ENCODE assay signal across 18 cellular contexts in the genomic region with DNA sequence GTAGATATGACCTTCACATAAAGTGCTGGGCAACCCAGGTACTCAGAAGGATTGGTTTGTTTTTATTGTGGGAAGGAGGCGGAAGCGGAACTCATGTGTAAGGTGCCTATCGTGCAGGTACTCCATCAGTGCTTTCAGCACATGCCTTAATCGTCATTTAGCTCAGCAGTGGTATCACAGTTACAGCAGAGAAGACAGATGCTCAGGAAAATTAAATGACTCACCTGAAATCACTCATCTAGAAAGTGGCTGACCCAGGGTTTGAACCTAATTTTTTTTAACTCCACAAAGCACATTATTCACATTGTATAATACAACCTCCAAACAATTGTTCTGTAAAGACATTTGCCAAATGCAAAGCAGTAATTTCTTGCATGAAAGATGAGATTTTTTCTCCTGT. TPM values are rescaled to one million over a fixed set of nuclear protein-coding genes. Genes with fewer than 3 reads are reported as not detected.
DNase-seq lines count a peak whose midpoint lies in the region; ATAC-seq, FAIRE-seq and TF ChIP-seq lines count a peak whose summit lies in the region.
"Had no signal": no experiment of that assay in that cellular context is flagged by ENCODE, and none has a peak within 500 bp of the region (broad histone marks: within the 10 kb centered on the region; RNA-seq: fewer than 3 reads in every experiment).

No MANE protein-coding gene starts in this region.

- H3K9ac ChIP-seq in astrocyte (ENCODE audit: low read length), result peak overlapping the region; percentile 13

- H2AFZ ChIP-seq in astrocyte (ENCODE audit: low read depth, low read length), result no peak overlapping the region

- H3K36me3 Mint-ChIP-seq in astrocyte (ENCODE audit: low read depth, unreplicated experiment) (peaks cover 6% of the 10 kb centered on the region), mesothelial cell of epicardium (no peaks in the 10 kb centered on the region)
- H3K36me3 Mint-ChIP-seq in natural killer cell treated with Interleukin-12 subunit alpha and Interleukin-12 subunit beta and Interleukin-15 and Interleukin-18, amount 100 ng/mL, for 72 hours, result no peaks in the 10 kb centered on the region
- H3K36me3 Mint-ChIP-seq: IgD-negative memory B cell had no signal

- no peak for TF ChIP-seq POLR2A in right lobe of liver (IDR thresholded peaks at IDR 0.05)

- peaks cover 7% of the 10 kb centered on the region for H3K79me2 ChIP-seq in astrocyte (ENCODE audit: insufficient read depth, low read length)

- 82% methylated on average over 4 of the region's 4 CpGs for WGBS in right lobe of liver (ENCODE audit: insufficient coverage, low coverage, low lambda C conversion rate, missing lambda C conversion rate)

- peak overlapping the region; percentile 32 for H3K27ac ChIP-seq in astrocyte (ENCODE audit: low read depth, low read length)
- no peak overlapping the region for H3K27ac ChIP-seq in right lobe of liver

- no peak for ATAC-seq in HG03108 (IDR thresholded peaks at IDR 0.05; ENCODE audit: unreplicated experiment)
- ATAC-seq in natural killer cell treated with Interleukin-12 subunit alpha and Interleukin-12 subunit beta and Interleukin-15 and Interleukin-18, amount 100 ng/mL, for 72 hours, result no peak
- no peak for ATAC-seq in right lobe of liver

- H3K27ac Mint-ChIP-seq in astrocyte (ENCODE audit: unreplicated experiment) (peak overlapping the region; percentile 10), mesothelial cell of epicardium (peak overlapping the region; percentile 44)
- H3K27ac Mint-ChIP-seq in natural killer cell treated with Interleukin-12 subunit alpha and Interleukin-12 subunit beta and Interleukin-15 and Interleukin-18, amount 100 ng/mL, for 72 hours, result no peak overlapping the region
- H3K27ac Mint-ChIP-seq: IgD-negative memory B cell had no signal

- H3K4me3 ChIP-seq in astrocyte (ENCODE audit: insufficient read depth, low read depth, low read length) (peak overlapping the region; percentile 38), right lobe of liver (no peak overlapping the region)
- H3K4me3 ChIP-seq: HAP-1 had no signal

- DNase-seq in NCI-H2171 treated with DMSO at 0.1 percent for 48 hours (lab: John Stamatoyannopoulos, UW) (peak; percentile 52), NCI-H2171 (lab: John Stamatoyannopoulos, UW) (no peak), astrocyte (ENCODE audit: low read depth) (peak; percentile 54), mesothelial cell of epicardium (ENCODE audit: low spot score in 2 of 2, unreplicated experiment in 2 of 2) (no peak), MV-4-11 (lab: John Stamatoyannopoulos, UW) (no peak), right lobe of liver (no peak)
- DNase-seq in natural killer cell treated with Interleukin-12 subunit alpha and Interleukin-12 subunit beta and Interleukin-15 and Interleukin-18, amount 100 ng/mL, for 72 hours (ENCODE audit: low spot score), result no peak
- DNase-seq: 8988T, NCI-H1436 treated with DMSO at 0.1 percent for 48 hours, NCI-H2081 treated with DMSO at 0.1 percent for 48 hours, NCI-H446, SIG-M5 had no signal

- H3K4me2 ChIP-seq in astrocyte (ENCODE audit: low read length), result peak overlapping the region; percentile 69

- H3K27me3 ChIP-seq in astrocyte (ENCODE audit: insufficient read depth, low read length), result no peaks in the 10 kb centered on the region
- H3K27me3 ChIP-seq in right lobe of liver, result no peaks in the 10 kb centered on the region

- H3K27me3 Mint-ChIP-seq in astrocyte (ENCODE audit: low read depth, unreplicated experiment), result no peaks in the 10 kb centered on the region
- no peaks in the 10 kb centered on the region for H3K27me3 Mint-ChIP-seq in mesothelial cell of epicardium (ENCODE audit: low read depth)
- H3K27me3 Mint-ChIP-seq in natural killer cell treated with Interleukin-12 subunit alpha and Interleukin-12 subunit beta and Interleukin-15 and Interleukin-18, amount 100 ng/mL, for 72 hours, result peaks cover 3 to 24% of the 10 kb centered on the region in 2 donors
- H3K27me3 Mint-ChIP-seq: IgD-negative memory B cell had no signal

- H3K9me3 ChIP-seq in astrocyte (ENCODE audit: insufficient read depth, low read depth, low read length), result no peaks in the 10 kb centered on the region
- H3K9me3 ChIP-seq in right lobe of liver, result no peaks in the 10 kb centered on the region
- H3K9me3 ChIP-seq: HAP-1 had no signal

- FAIRE-seq in astrocyte (lab: Jason Lieb, UNC), result no peak
- FAIRE-seq: GM18507 had no signal

- H3K9me3 Mint-ChIP-seq in astrocyte (ENCODE audit: unreplicated experiment) (peaks cover 4% of the 10 kb centered on the region), mesothelial cell of epicardium (peaks cover 5% of the 10 kb centered on the region)
- H3K9me3 Mint-ChIP-seq in natural killer cell treated with Interleukin-12 subunit alpha and Interleukin-12 subunit beta and Interleukin-15 and Interleukin-18, amount 100 ng/mL, for 72 hours, result no peaks in the 10 kb centered on the region
- H3K9me3 Mint-ChIP-seq: IgD-negative memory B cell had no signal

- H3K4me3 Mint-ChIP-seq in astrocyte (ENCODE audit: unreplicated experiment) (peak overlapping the region; percentile 62), mesothelial cell of epicardium (no peak overlapping the region)
- H3K4me3 Mint-ChIP-seq in natural killer cell treated with Interleukin-12 subunit alpha and Interleukin-12 subunit beta and Interleukin-15 and Interleukin-18, amount 100 ng/mL, for 72 hours, result no peak overlapping the region
- H3K4me3 Mint-ChIP-seq: IgD-negative memory B cell had no signal

- intact Hi-C loops in right lobe of liver (cut with DNase I), result no loop called here

- H3K4me1 ChIP-seq in astrocyte (ENCODE audit: insufficient read depth, low read length) (peaks cover 54% of the 10 kb centered on the region), right lobe of liver (no peaks in the 10 kb centered on the region)
- H3K4me1 ChIP-seq: HAP-1 had no signal

- TF ChIP-seq CTCF in astrocyte (IDR thresholded peaks at IDR 0.05; ENCODE audit: insufficient read depth, low read depth, low read length) (no peak), mesothelial cell of epicardium (IDR thresholded peaks at IDR 0.05; ENCODE audit: unreplicated experiment) (no peak), right lobe of liver (IDR thresholded peaks at IDR 0.05) (no peak)

- H3K4me1 Mint-ChIP-seq in astrocyte (ENCODE audit: low read depth, unreplicated experiment), result peaks cover 38% of the 10 kb centered on the region
- peaks cover 27% of the 10 kb centered on the region for H3K4me1 Mint-ChIP-seq in mesothelial cell of epicardium
- H3K4me1 Mint-ChIP-seq in natural killer cell treated with Interleukin-12 subunit alpha and Interleukin-12 subunit beta and Interleukin-15 and Interleukin-18, amount 100 ng/mL, for 72 hours (ENCODE audit: low read depth in 2 of 2), result no peaks in the 10 kb centered on the region
- H3K4me1 Mint-ChIP-seq: IgD-negative memory B cell had no signal

- H4K20me1 ChIP-seq in astrocyte (ENCODE audit: insufficient read depth, low read length), result no peaks in the 10 kb centered on the region

- H3K36me3 ChIP-seq in astrocyte (ENCODE audit: insufficient read depth, low read length), result peaks cover 3% of the 10 kb centered on the region
- no peaks in the 10 kb centered on the region for H3K36me3 ChIP-seq in right lobe of liver
- H3K36me3 ChIP-seq: HAP-1 had no signal

RNA-seq across cellular contexts. Expression of gene C5orf46, which starts 2.2 kb away (rescaled TPM):
- 22.6 and 32.3 TPM in 2 replicates for total RNA-seq in astrocyte
- total RNA-seq in mesothelial cell of epicardium, result 0.42 to 0.59 TPM in 2 of 3 replicates, not detected in the other
- not detected for total RNA-seq in natural killer cell treated with Interleukin-12 subunit alpha and Interleukin-12 subunit beta and Interleukin-15 and Interleukin-18, amount 100 ng/mL, for 72 hours
- total RNA-seq in right lobe of liver, result under 1 TPM in 1 of 6 experiments, not detected in 5; 0.84 TPM
- total RNA-seq: HT-29, LHCN-M2 had no signal

RNA-seq across cellular contexts. Expression of gene SCGB3A2, which starts 25.6 kb away (rescaled TPM):
- 0.59 and 0.82 TPM in 2 replicates for total RNA-seq in astrocyte
- 0.49 TPM in 1 of 3 replicates, not detected in the others for total RNA-seq in mesothelial cell of epicardium
- not detected for total RNA-seq in natural killer cell treated with Interleukin-12 subunit alpha and Interleukin-12 subunit beta and Interleukin-15 and Interleukin-18, amount 100 ng/mL, for 72 hours
- total RNA-seq in right lobe of liver, result not detected
- total RNA-seq: HT-29, LHCN-M2 had no signal

Comparison
In these comparisons a context has a peak if more than half of its experiments do, and no peak if none do; other contexts are left out.
1. DNase-seq: peak in NCI-H2171 treated with DMSO at 0.1 percent for 48 hours (single experiment) and astrocyte (single experiment); none in NCI-H2171 (single experiment), mesothelial cell of epicardium (0 of 2), natural killer cell treated with Interleukin-12 subunit alpha and Interleukin-12 subunit beta and Interleukin-15 and Interleukin-18, amount 100 ng/mL, for 72 hours (single experiment), MV-4-11 (single experiment) and right lobe of liver (0 of 3).
2. H3K27ac Mint-ChIP-seq: peak in astrocyte (single experiment) and mesothelial cell of epicardium (single experiment); none in natural killer cell treated with Interleukin-12 subunit alpha and Interleukin-12 subunit beta and Interleukin-15 and Interleukin-18, amount 100 ng/mL, for 72 hours (0 of 2).
3. RNA of gene C5orf46, which starts 2.2 kb away (total RNA-seq): 22.6 to 32.3 TPM in astrocyte; 0.42 to 0.59 TPM in mesothelial cell of epicardium, 0.84 TPM in right lobe of liver and not detected in natural killer cell treated with Interleukin-12 subunit alpha and Interleukin-12 subunit beta and Interleukin-15 and Interleukin-18, amount 100 ng/mL, for 72 hours; every median in the first group is over 10 times any median in the second.